Comparison of ENCODE assay signal across 8 cellular contexts in the genomic region with DNA sequence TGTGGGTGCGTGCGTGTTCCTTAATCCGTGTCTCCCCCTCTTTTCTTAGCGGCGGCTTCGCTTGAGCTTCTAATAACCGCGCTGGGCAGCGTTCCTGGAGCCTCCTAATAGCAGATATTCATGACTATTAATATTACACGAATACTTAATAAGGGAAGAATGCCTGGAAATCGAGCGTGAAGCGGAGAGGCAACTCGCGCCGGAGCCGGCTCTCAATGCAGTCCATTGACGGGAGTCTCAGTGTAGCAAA. TPM values are rescaled to one million over a fixed set of nuclear protein-coding genes. Genes with fewer than 3 reads are reported as not detected.
DNase-seq lines count a peak whose midpoint lies in the region; TF ChIP-seq lines count a peak whose summit lies in the region.

No MANE protein-coding gene starts in this region.

- no peaks in the 10 kb centered on the region for H3K36me3 ChIP-seq in muscle layer of colon (ENCODE audit: insufficient read depth, low read length)

- TF ChIP-seq CTCF in GM12864 (IDR thresholded peaks at IDR 0.05; ENCODE audit: low read depth, low read length, missing control alignments) (no peak), choroid plexus epithelial cell (conservative IDR thresholded peaks at IDR 0.05; ENCODE audit: low read depth, low read length) (no peak), GM13977 (IDR thresholded peaks at IDR 0.05; ENCODE audit: extremely low read depth, insufficient read depth, missing control alignments) (no peak)

- peaks cover 84 to 90% of the 10 kb centered on the region in 2 donors for H3K27me3 ChIP-seq in muscle layer of colon (ENCODE audit: control insufficient read depth in 1 of 2, insufficient read depth in 2 of 2, low read length in 2 of 2)

- in situ Hi-C loops in GM13977 (cut with MboI; ENCODE audit: low pct_unique_long_range_greater_than_20kb, low sequenced_read_pairs, unreplicated experiment), result loop anchor here (25.0 kb wide), 1 partner anchor 875 kb away; no protein-coding TSS in a partner anchor
- in situ Hi-C loops in ACHN (cut with HindIII; ENCODE audit: low pct_ligation_motif_present, low pct_unique_long_range_greater_than_20kb, low sequenced_read_pairs), result no loop called here

- no peak overlapping the region for H3K9ac ChIP-seq in muscle layer of colon (ENCODE audit: low read length)

- peaks cover 22% of the 10 kb centered on the region for H3K4me1 ChIP-seq in muscle layer of colon (ENCODE audit: insufficient read depth, low read length)

- peak overlapping the region; percentile 62 for H3K4me3 ChIP-seq in GM12864 (ENCODE audit: low read depth, low read length)
- peak overlapping the region; percentile 64 for H3K4me3 ChIP-seq in choroid plexus epithelial cell (ENCODE audit: low read depth, low read length)
- peak overlapping the region; percentile 62 to 83 for H3K4me3 ChIP-seq in muscle layer of colon (ENCODE audit: low read depth in 1 of 2, low read length in 2 of 2)

- H3K27ac ChIP-seq in muscle layer of colon (ENCODE audit: low read depth, low read length), result no peak overlapping the region

- H3K9me3 ChIP-seq in muscle layer of colon (ENCODE audit: low read length), result no peaks in the 10 kb centered on the region

- DNase-seq in GM12864 (ENCODE audit: low read depth) (no peak), HT-29 (ENCODE audit: low spot score) (peak; percentile 51), choroid plexus epithelial cell (ENCODE audit: low read depth) (no peak), GM13977 (ENCODE audit: low spot score) (no peak), NCI-H774 (lab: John Stamatoyannopoulos, UW) (no peak), ACHN (no peak), hypothalamus (lab: John Stamatoyannopoulos, UW) (no peak)

RNA-seq across cellular contexts. Expression of gene TFAP2A, which starts 3.0 kb away (rescaled TPM):
- total RNA-seq in HT-29 (2014; rRNA removed; shearing (Covaris generic)), result 2.2 and 3.8 TPM in 2 replicates
